ENCODE assay signal across 20 cellular contexts in genomic region chr2:126979039-126979438, GRCh38.
A peak's percentile ranks its signal among the peaks of the same experiment; 100 is the strongest.
DNase-seq lines count a peak whose midpoint lies in the region; FAIRE-seq lines count a peak whose summit lies in the region.
"Had no signal": no experiment of that assay in that cellular context is flagged by ENCODE, and none has a peak within 500 bp of the region (broad histone marks: within the 10 kb centered on the region; RNA-seq: fewer than 3 reads in every experiment).

No MANE protein-coding gene starts in this region.

- no peak for FAIRE-seq in frontal cortex (lab: Jason Lieb, UNC)
- FAIRE-seq: A549, GM12892, GM19239 had no signal

- peak; percentile 24 for DNase-seq in Ammon's horn (ENCODE audit: low spot score)
- DNase-seq in NCI-H524 treated with DMSO at 0.1 percent for 48 hours (lab: John Stamatoyannopoulos, UW): peak; percentile 48
- DNase-seq in head of caudate nucleus: peak in 22 of 42 donors; percentile 19 to 71 (median 38)
- no peak for DNase-seq in NCI-H82 treated with DMSO at 0.1 percent for 48 hours (lab: John Stamatoyannopoulos, UW; ENCODE audit: unreplicated experiment)
- no peak for DNase-seq in frontal cortex (ENCODE audit: low spot score in 2 of 2)
- no peak for DNase-seq in GM03348 (ENCODE audit: low spot score)
- DNase-seq: 8988T; ACHN; AML-193; Calu3; CD4-positive, alpha-beta memory T cell; COR-L47; DMS53; DMS79 treated with DMSO at 0.1 percent for 48 hours; GF-D8; H9 had no signal

- intact Hi-C loops in head of caudate nucleus (cut with DNase I): no loop called here

- peak overlapping the region; percentile 61 for H3K27ac ChIP-seq in temporal lobe (ENCODE audit: low read depth, low read length)
- H3K27ac ChIP-seq: A549 had no signal

Comparison
In these comparisons a context has a peak if more than half of its experiments do, and no peak if none do; other contexts are left out.
1. DNase-seq: peak in Ammon's horn (single experiment), NCI-H524 treated with DMSO at 0.1 percent for 48 hours (single experiment) and head of caudate nucleus (22 of 42); none in NCI-H82 treated with DMSO at 0.1 percent for 48 hours (single experiment), frontal cortex (0 of 2) and GM03348 (single experiment).